14 cellular contexts compared by ENCODE assay signal in the genomic region with DNA sequence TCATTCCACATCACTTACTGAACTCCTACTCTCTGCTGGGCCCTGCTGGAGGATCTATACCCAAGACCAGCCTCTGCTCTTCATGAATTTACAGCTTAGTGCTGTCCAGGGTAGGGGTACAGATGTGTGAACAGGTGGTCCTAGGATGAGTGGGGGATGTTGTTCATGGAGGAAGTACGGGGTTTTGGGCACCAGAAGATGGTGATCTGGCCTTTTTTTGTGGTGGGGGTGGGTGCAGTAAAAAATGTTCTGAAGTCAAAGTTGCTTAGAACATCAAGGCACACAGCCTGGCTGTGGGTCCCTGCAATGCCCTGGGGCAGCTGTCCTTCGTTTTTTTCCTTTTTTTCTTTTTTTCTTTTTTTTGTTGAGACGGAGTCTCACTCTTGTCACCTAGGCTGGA.
"Had no signal": no experiment of that assay in that cellular context is flagged by ENCODE, and none has a peak within 500 bp of the region (broad histone marks: within the 10 kb centered on the region; RNA-seq: fewer than 3 reads in every experiment).

No MANE protein-coding gene starts in this region.

- H3K9me3 ChIP-seq: esophagus squamous epithelium, thyroid gland had no signal

- H3K9me3 Mint-ChIP-seq: activated T-cell treated with anti-CD3 and anti-CD28 coated beads, Interleukin-2, amount 50 U/mL, for 4 hours; natural killer cell had no signal

- H3K36me3 ChIP-seq: cardiac muscle cell, esophagus squamous epithelium, thyroid gland had no signal

- H3K27me3 Mint-ChIP-seq: progenitor cell of endocrine pancreas had no signal

- H3K4me3 ChIP-seq: cardiac muscle cell, esophagus squamous epithelium, thyroid gland had no signal

- ATAC-seq: right cardiac atrium had no signal

- H3K27me3 ChIP-seq: cardiac muscle cell, thyroid gland had no signal

- H3K27ac Mint-ChIP-seq: natural killer cell, progenitor cell of endocrine pancreas had no signal

- H3K4me3 Mint-ChIP-seq: activated CD8-positive, alpha-beta memory T cell treated with anti-CD3 and anti-CD28 coated beads, Interleukin-2, amount 10 ng/mL, durations not matched to agents 7 days and 5 days; activated T-cell treated with anti-CD3 and anti-CD28 coated beads, Interleukin-2, amount 50 U/mL, for 4 hours; natural killer cell had no signal

- H3K27ac ChIP-seq: cardiac muscle cell, esophagus squamous epithelium, thyroid gland, VCaP had no signal

- H3K36me3 Mint-ChIP-seq: activated CD8-positive, alpha-beta memory T cell treated with anti-CD3 and anti-CD28 coated beads, Interleukin-2, amount 10 ng/mL, durations not matched to agents 7 days and 5 days; natural killer cell had no signal

- DNase-seq: activated CD4-positive, alpha-beta T cell treated with anti-CD3 and anti-CD28 coated beads, Interleukin-2, amount 50 U/mL, for 1 hour; activated CD8-positive, alpha-beta memory T cell treated with anti-CD3 and anti-CD28 coated beads, Interleukin-2, amount 10 ng/mL, durations not matched to agents 7 days and 5 days; activated T-cell treated with anti-CD3 and anti-CD28 coated beads, Interleukin-2, amount 50 U/mL, for 4 hours; esophagus squamous epithelium; foreskin fibroblast; mammary epithelial cell; natural killer cell; occipital lobe; right cardiac atrium; small intestine; thyroid gland had no signal
